11 cellular contexts compared by ENCODE assay signal in the genomic region with DNA sequence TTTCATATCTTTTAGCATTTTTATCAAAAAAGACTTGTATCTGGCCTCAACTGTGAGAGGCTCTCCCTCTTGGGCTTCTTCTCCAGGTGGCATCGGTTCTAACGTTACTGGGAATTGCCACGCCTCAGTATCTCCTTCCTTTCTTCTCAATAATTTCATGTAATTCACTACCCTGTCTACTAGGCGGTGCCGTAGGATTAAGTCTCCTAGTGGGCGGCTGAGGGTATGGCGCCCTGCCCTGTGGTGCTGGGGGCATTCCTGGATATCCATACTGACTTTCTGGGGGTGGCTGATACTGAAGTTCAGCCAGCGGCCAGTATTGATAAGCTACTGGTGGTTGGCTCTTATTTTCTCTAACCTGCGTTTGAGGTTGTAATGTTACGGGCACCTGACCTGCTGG. TPM values are rescaled to one million over a fixed set of nuclear protein-coding genes. Genes with fewer than 3 reads are reported as not detected.
"Had no signal": no experiment of that assay in that cellular context is flagged by ENCODE, and none has a peak within 500 bp of the region (broad histone marks: within the 10 kb centered on the region; RNA-seq: fewer than 3 reads in every experiment).

No MANE protein-coding gene starts in this region.

RNA-seq across cellular contexts. Expression of gene TREH, which starts 48.7 kb away (rescaled TPM):
- total RNA-seq: activated T-cell treated with anti-CD3 and anti-CD28 coated beads, Interleukin-2, amount 50 U/mL, for 72 hours; aorta; breast epithelium; esophagus muscularis mucosa; fibroblast of villous mesenchyme; glomerular endothelial cell; omental fat pad; posterior vena cava; right atrium auricular region; T-helper 17 cell had no signal
- polyA plus RNA-seq: mammary epithelial cell had no signal
